22 cellular contexts compared by ENCODE assay signal in the genomic region with DNA sequence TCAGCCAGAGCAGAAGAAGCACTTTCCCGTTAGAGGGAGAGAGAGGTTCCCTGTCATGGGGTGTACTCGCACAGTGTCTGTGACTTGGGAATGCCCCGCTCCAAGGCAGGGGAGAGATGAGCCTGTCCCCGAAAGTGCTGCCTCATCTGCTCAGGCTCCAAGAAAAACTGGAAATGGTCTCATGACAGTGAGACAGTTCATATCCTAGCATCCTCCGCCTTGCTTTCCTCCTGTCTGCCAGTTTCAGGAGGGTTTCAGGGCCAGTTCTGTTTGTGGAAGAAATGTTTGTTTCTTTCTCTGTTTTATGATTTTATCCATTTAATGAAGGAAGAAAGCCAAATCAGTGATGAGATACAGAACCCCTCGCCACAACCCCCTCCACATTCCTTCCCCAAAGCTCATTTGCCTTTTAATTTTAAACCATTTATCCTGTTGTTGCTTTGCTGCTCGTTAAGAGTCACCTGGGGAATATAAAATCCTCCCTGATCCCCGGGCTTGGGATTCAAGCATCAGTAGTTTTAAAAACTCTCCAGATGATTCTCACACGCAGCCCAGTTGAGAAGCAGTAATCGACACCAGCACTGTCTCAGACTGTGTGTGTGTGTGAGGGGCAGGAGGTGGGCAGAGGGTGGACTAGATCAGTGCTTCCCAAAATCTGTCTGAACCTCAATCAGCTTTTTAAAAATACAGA.
DNase-seq lines count a peak whose midpoint lies in the region; ATAC-seq and TF ChIP-seq lines count a peak whose summit lies in the region.
"Had no signal": no experiment of that assay in that cellular context is flagged by ENCODE, and none has a peak within 500 bp of the region (broad histone marks: within the 10 kb centered on the region; RNA-seq: fewer than 3 reads in every experiment).

No MANE protein-coding gene starts in this region.

- no peaks in the 10 kb centered on the region for H3K9me2 ChIP-seq in SK-N-SH

- H3K4me3 ChIP-seq in fibroblast of mammary gland (ENCODE audit: control insufficient read depth, low read depth, low read length) (no peak overlapping the region), SK-N-SH (ENCODE audit: low read depth in 2 of 2, low read length in 1 of 2) (no peak overlapping the region)
- H3K4me3 ChIP-seq: lung, Peyer's patch, smooth muscle cell had no signal

- TF ChIP-seq EP300 in SK-N-SH (IDR thresholded peaks at IDR 0.05; ENCODE audit: borderline replicate concordance in 1 of 2, low read depth in 1 of 2, low read length in 1 of 2), result no peak

- DNase-seq in AG20443 (ENCODE audit: low spot score) (peak; percentile 40), NCI-H524 treated with DMSO at 0.1 percent for 48 hours (lab: John Stamatoyannopoulos, UW) (peak; percentile 8), fibroblast of mammary gland (ENCODE audit: low read depth) (peak; percentile 61), stromal cell of bone marrow (ENCODE audit: low read depth) (peak; percentile 71), SK-N-SH (no peak), OCI-M2 (lab: John Stamatoyannopoulos, UW; ENCODE audit: unreplicated experiment) (no peak), dermis blood vessel endothelial cell (no peak)
- DNase-seq: activated CD4-positive, alpha-beta T cell treated with anti-CD3 and anti-CD28 coated beads for 4 hours; activated naive CD4-positive, alpha-beta T cell treated with anti-CD3 and anti-CD28 coated beads, Interleukin-2, amount 10 ng/mL, durations not matched to agents 7 days and 5 days; activated T-cell treated with anti-CD3 and anti-CD28 coated beads, Interleukin-2, amount 50 U/mL, for 48 hours; CD4-positive, alpha-beta memory T cell; DMS153; erythroblast; HCEC 1CT; islet precursor cell; Peyer's patch; stimulated activated naive B cell treated with anti-CD40 and anti-IgM and Interleukin-4, amounts not matched to agents 10 μg/mL and 1 μg/mL and 100 μg/mL, for 72 hours; T-helper 1 cell; trophoblast cell had no signal

- no peaks in the 10 kb centered on the region for H3K27me3 ChIP-seq in SK-N-SH (ENCODE audit: insufficient read depth)
- H3K27me3 ChIP-seq: Peyer's patch had no signal

- no peaks in the 10 kb centered on the region for H3K9me3 ChIP-seq in SK-N-SH
- H3K9me3 ChIP-seq: Peyer's patch had no signal

- peaks cover 0 to 6% of the 10 kb centered on the region in 2 experiments; a peak in 2 of 4 replicates for H3K4me1 ChIP-seq in SK-N-SH (ENCODE audit: control insufficient read depth in 1 of 2, insufficient read depth in 2 of 2, low read depth in 1 of 2, low read length in 1 of 2)
- H3K4me1 ChIP-seq: Peyer's patch had no signal

- ATAC-seq in GM18502 (IDR thresholded peaks at IDR 0.05; ENCODE audit: poor library complexity, unreplicated experiment), result no peak

- H3K36me3 ChIP-seq in SK-N-SH (replicated peaks in 1 of 2; ENCODE audit: control insufficient read depth in 1 of 2, insufficient read depth in 2 of 2, low read length in 1 of 2), result no peaks in the 10 kb centered on the region
- H3K36me3 ChIP-seq: Peyer's patch had no signal

- H3K79me2 ChIP-seq in SK-N-SH (ENCODE audit: insufficient read depth), result no peaks in the 10 kb centered on the region

- TF ChIP-seq CTCF in fibroblast of mammary gland (conservative IDR thresholded peaks at IDR 0.05; ENCODE audit: control insufficient read depth, insufficient read depth, low read depth, low read length) (no peak), SK-N-SH (IDR thresholded peaks at IDR 0.05) (no peak)

- no peak overlapping the region for H3K9ac ChIP-seq in SK-N-SH

- H3K27ac ChIP-seq in SK-N-SH (ENCODE audit: low read depth in 2 of 2, low read length in 1 of 2), result no peak overlapping the region
- H3K27ac ChIP-seq: Peyer's patch had no signal

- no peak overlapping the region for H3K4me2 ChIP-seq in SK-N-SH
- H3K4me2 ChIP-seq: smooth muscle cell had no signal

- WGBS in SK-N-SH (ENCODE audit: low lambda C conversion rate), result 76% methylated on average over 10 of the region's 10 CpGs

- POLR2A ChIA-PET in SK-N-SH (lab: Yijun Ruan, JAX), result no interaction called here

- H4K20me1 ChIP-seq in SK-N-SH (ENCODE audit: insufficient read depth), result no peaks in the 10 kb centered on the region

- no peak for TF ChIP-seq RAD21 in SK-N-SH (IDR thresholded peaks at IDR 0.05; ENCODE audit: low read length)

- no peak overlapping the region for H2AFZ ChIP-seq in SK-N-SH (ENCODE audit: low read depth)

- CTCF ChIA-PET in SK-N-SH (lab: Yijun Ruan, JAX), result interaction anchor here (0.7 to 1.6 kb wide), 3 partner anchors 70 to 118 kb away, joined by 3 to 6 read pairs (median 4); no protein-coding TSS in a partner anchor

- H3F3A ChIP-seq in SK-N-SH (replicated peaks; ENCODE audit: insufficient read depth), result no peaks in the 10 kb centered on the region

TF ChIP-seq in SK-N-SH, 30 proteins besides CTCF, POLR2A, EP300 and RAD21:
- TF ChIP-seq SIN3A (IDR thresholded peaks at IDR 0.05; ENCODE audit: borderline replicate concordance, low read depth, low read length) (no peak), GATA2 (CRISPR knock-in tag; IDR thresholded peaks at IDR 0.05) (no peak), SMC3 (IDR thresholded peaks at IDR 0.05; ENCODE audit: low read depth, low read length) (no peak), MXI1 (IDR thresholded peaks at IDR 0.05; ENCODE audit: low read depth, low read length) (no peak), NFIC (IDR thresholded peaks at IDR 0.05; ENCODE audit: borderline replicate concordance) (no peak), RXRA (IDR thresholded peaks at IDR 0.05; ENCODE audit: borderline replicate concordance, low read depth) (no peak), TAF1 (IDR thresholded peaks at IDR 0.05; ENCODE audit: borderline replicate concordance, low read depth, low read length) (no peak), EZH2phosphoT487 (IDR thresholded peaks at IDR 0.05; ENCODE audit: borderline replicate concordance, low read depth) (no peak), TEAD4 (IDR thresholded peaks at IDR 0.05; ENCODE audit: borderline replicate concordance, insufficient read depth) (no peak), NRF1 (IDR thresholded peaks at IDR 0.05; ENCODE audit: low read depth, low read length) (no peak), RFX5 (IDR thresholded peaks at IDR 0.05; ENCODE audit: low read length) (no peak), JUND (IDR thresholded peaks at IDR 0.05) (no peak), GABPA (IDR thresholded peaks at IDR 0.05; ENCODE audit: low read depth) (no peak), POLR2AphosphoS5 (IDR thresholded peaks at IDR 0.05; ENCODE audit: low read depth, low read length) (no peak)
- TF ChIP-seq, protein P1, sequence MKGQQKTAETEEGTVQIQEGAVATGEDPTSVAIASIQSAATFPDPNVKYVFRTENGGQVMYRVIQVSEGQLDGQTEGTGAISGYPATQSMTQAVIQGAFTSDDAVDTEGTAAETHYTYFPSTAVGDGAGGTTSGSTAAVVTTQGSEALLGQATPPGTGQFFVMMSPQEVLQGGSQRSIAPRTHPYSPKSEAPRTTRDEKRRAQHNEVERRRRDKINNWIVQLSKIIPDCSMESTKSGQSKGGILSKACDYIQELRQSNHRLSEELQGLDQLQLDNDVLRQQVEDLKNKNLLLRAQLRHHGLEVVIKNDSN (IDR thresholded peaks at IDR 0.05; ENCODE audit: borderline replicate concordance, low read depth), result no peak

Comparison
In these comparisons a context has a peak if more than half of its experiments do, and no peak if none do; other contexts are left out.
1. DNase-seq: peak in AG20443 (single experiment), NCI-H524 treated with DMSO at 0.1 percent for 48 hours (single experiment), fibroblast of mammary gland (single experiment) and stromal cell of bone marrow (single experiment); none in SK-N-SH (single experiment), OCI-M2 (single experiment) and dermis blood vessel endothelial cell (single experiment).